Comparison of ENCODE assay signal across 8 cellular contexts in the genomic region with DNA sequence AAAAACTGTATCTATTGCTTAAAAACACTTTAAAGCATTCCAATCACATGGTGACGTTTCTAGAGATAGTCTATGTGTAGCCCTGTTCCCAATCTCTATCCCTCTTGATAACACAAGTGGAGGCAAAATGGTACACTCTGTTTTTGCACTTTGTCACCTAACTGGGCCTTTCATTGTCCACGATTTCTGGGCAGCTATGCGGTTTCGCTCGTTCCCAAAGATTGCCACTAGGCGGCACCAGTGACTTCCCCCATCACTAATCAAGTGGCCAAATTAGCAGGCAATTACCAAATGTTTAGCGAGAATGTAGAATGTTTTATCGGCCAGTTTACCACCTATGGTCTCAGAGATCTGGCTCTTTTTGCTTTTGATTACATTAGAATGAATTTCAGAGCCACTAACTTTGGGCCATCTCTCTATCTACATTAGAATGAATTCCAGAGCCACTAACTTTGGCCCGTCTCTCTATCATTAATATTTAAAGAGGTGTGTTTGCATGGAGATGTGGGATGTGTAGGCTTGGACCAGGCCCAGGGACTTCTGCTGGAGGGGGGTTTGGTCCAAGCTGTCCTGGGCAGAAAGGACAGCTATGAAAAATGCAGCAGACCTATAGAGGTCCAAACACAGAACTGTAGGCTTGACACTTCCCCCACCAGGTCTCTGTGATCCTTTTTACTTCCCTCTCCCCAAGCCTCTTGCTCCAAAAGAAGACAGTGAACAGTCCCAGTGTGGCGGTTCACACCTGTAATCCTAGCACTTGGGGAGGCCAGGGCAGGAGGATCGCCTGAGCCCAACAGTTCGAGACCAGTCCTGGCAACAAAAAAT.
DNase-seq lines count a peak whose midpoint lies in the region; ATAC-seq, FAIRE-seq and TF ChIP-seq lines count a peak whose summit lies in the region.

No MANE protein-coding gene starts in this region.

- peak; percentile 73 for ATAC-seq in GM18502 (IDR thresholded peaks at IDR 0.05; ENCODE audit: poor library complexity, unreplicated experiment)
- peak; percentile 74 for ATAC-seq in HG03280 (IDR thresholded peaks at IDR 0.05; ENCODE audit: unreplicated experiment)

- H3K27ac ChIP-seq in prostate gland (no peak overlapping the region), vagina (no peak overlapping the region)

- H3K27me3 ChIP-seq in prostate gland (replicated peaks; ENCODE audit: insufficient read depth) (no peaks in the 10 kb centered on the region), vagina (no peaks in the 10 kb centered on the region)

- H3K4me1 ChIP-seq in prostate gland (replicated peaks) (no peaks in the 10 kb centered on the region), vagina (no peaks in the 10 kb centered on the region)

- DNase-seq in RPMI8226 (peak; percentile 58), glutamatergic neuron (peak; percentile 69), prostate gland (ENCODE audit: low spot score) (peak; percentile 54), vagina (ENCODE audit: extremely low spot score in 2 of 2) (no peak)
- peak; percentile 8 to 54 (median 25) for DNase-seq in activated naive CD4-positive, alpha-beta T cell (lab: John Stamatoyannopoulos, UW)

- no peaks in the 10 kb centered on the region for H3K9me3 ChIP-seq in prostate gland
- no peaks in the 10 kb centered on the region for H3K9me3 ChIP-seq in vagina

- H3K36me3 ChIP-seq in prostate gland (no peaks in the 10 kb centered on the region), vagina (no peaks in the 10 kb centered on the region)

- FAIRE-seq in A204.1 (lab: Jason Lieb, UNC), result peak; percentile 6

- H3K9me3 Mint-ChIP-seq in glutamatergic neuron (ENCODE audit: unreplicated experiment), result no peaks in the 10 kb centered on the region

- 31% methylated on average over 12 of the region's 12 CpGs for WGBS in prostate gland

- H3K27me3 Mint-ChIP-seq in glutamatergic neuron (ENCODE audit: unreplicated experiment), result peaks cover 4% of the 10 kb centered on the region

- H3K4me3 ChIP-seq in prostate gland (no peak overlapping the region), vagina (no peak overlapping the region)

- H3K4me1 Mint-ChIP-seq in glutamatergic neuron (ENCODE audit: low read depth, unreplicated experiment), result no peaks in the 10 kb centered on the region

- peak; percentile 88 for TF ChIP-seq CTCF in glutamatergic neuron (IDR thresholded peaks at IDR 0.05; ENCODE audit: partially characterized antibody, unreplicated experiment)
- TF ChIP-seq CTCF in prostate gland (IDR thresholded peaks at IDR 0.05), result peak; percentile 74 to 89 (median 82)
- peak; percentile 44 to 83 (median 66) for TF ChIP-seq CTCF in vagina (IDR thresholded peaks at IDR 0.05)

- TF ChIP-seq POLR2A in prostate gland (IDR thresholded peaks at IDR 0.05), result no peak
- no peak for TF ChIP-seq POLR2A in vagina (IDR thresholded peaks at IDR 0.05)

- H3K27ac Mint-ChIP-seq in glutamatergic neuron (ENCODE audit: unreplicated experiment), result no peak overlapping the region

- no peaks in the 10 kb centered on the region for H3K36me3 Mint-ChIP-seq in glutamatergic neuron (ENCODE audit: unreplicated experiment)

- no peak overlapping the region for H3K4me3 Mint-ChIP-seq in glutamatergic neuron (ENCODE audit: unreplicated experiment)

- intact Hi-C loops in prostate gland (cut with DNase I) (loop anchor here (2.0 to 5.0 kb wide), 3 partner anchors 90 to 190 kb away; a partner anchor contains a TSS), vagina (cut with DNase I) (loop anchor here (10.0 kb wide), 1 partner anchor 88 kb away; a partner anchor contains a TSS)

Comparison
In these comparisons a context has a peak if more than half of its experiments do, and no peak if none do; other contexts are left out.
1. DNase-seq: peak in RPMI8226 (single experiment), activated naive CD4-positive, alpha-beta T cell (4 of 4), glutamatergic neuron (single experiment) and prostate gland (single experiment); none in vagina (0 of 2).
2. Peak in every context shown above with its lines, with median percentiles within 50 percentile points of each other: CTCF ChIP-seq.